Comparison of ENCODE assay signal across 26 cellular contexts in the genomic region with DNA sequence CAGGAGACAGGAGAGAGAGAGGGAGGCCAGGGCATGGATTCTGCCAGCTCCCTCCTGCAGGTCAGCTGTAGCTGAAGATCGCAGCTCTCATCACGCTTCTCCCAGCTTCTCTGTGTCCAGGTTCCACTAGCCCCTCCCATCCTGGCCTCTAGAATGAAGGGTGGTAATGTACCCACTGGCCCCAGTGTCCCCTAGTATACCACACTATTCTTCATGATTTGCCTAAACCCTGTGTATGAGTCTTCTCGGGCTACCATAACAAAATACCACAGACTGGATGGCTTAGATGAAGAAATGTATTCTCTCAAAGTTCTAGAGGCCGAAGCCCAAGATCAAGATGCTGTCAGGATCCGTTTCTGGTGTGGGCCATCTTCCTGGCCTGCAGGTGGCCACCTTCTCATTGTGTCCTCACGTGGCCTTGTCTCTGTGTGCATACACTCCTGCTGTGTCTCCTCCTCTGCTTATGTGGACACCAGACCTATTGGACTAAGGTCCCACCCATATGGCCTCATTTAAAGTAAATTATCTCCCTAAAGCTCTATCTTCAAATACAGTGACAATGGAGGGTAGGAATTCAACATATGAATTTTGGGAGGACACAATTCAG.
"Had no signal": no experiment of that assay in that cellular context is flagged by ENCODE, and none has a peak within 500 bp of the region (broad histone marks: within the 10 kb centered on the region; RNA-seq: fewer than 3 reads in every experiment).

No MANE protein-coding gene starts in this region.

- H3K9me3 ChIP-seq: ascending aorta, body of pancreas had no signal

- H3K36me3 ChIP-seq: ascending aorta had no signal

- H3K4me1 ChIP-seq: ascending aorta, body of pancreas had no signal

- H3K27me3 Mint-ChIP-seq: activated CD4-positive, alpha-beta T cell treated with anti-CD3 and anti-CD28 coated beads, Interleukin-2, amount 10 ng/mL, durations not matched to agents 7 days and 5 days; activated CD8-positive, alpha-beta T cell treated with anti-CD3 and anti-CD28 coated beads for 36 hours; activated naive CD8-positive, alpha-beta T cell treated with anti-CD3 and anti-CD28 coated beads, Interleukin-2, amount 50 U/mL, for 24 hours had no signal

- H3K27ac ChIP-seq: ascending aorta, body of pancreas, PC-9 had no signal

- DNase-seq: activated CD4-positive, alpha-beta T cell treated with anti-CD3 and anti-CD28 coated beads, Interleukin-2, amount 10 ng/mL, durations not matched to agents 7 days and 5 days; activated CD4-positive, CD25-positive, alpha-beta regulatory T cell treated with anti-CD3 and anti-CD28 coated beads, Interleukin-2, amount 50 U/mL, for 72 hours; activated CD8-positive, alpha-beta memory T cell treated with anti-CD3 and anti-CD28 coated beads, Interleukin-2, amount 50 U/mL, for 48 hours; activated CD8-positive, alpha-beta T cell treated with anti-CD3 and anti-CD28 coated beads for 36 hours; activated effector memory CD4-positive, alpha-beta T cell treated with anti-CD3 and anti-CD28 coated beads, Interleukin-2, amount 50 U/mL, for 16 hours; activated naive CD4-positive, alpha-beta T cell treated with Interleukin-2 at 50 U/mL for 16 hours; activated naive CD8-positive, alpha-beta T cell treated with anti-CD3 and anti-CD28 coated beads, Interleukin-2, amount 50 U/mL, for 24 hours; activated T-cell treated with anti-CD3 and anti-CD28 coated beads, Interleukin-2, amount 50 U/mL, for 1 hour; amniotic stem cell; body of pancreas; NCI-H1105 treated with DMSO at 0.1 percent for 48 hours; NCI-H1694; NCI-H2029; NCI-H2107; NCI-H2171 treated with DMSO at 0.1 percent for 48 hours; NCI-H345; NCI-H510A; NCI-H526 treated with DMSO at 0.1 percent for 48 hours; PC-9; SHP77 treated with DMSO at 0.1 percent for 48 hours; T-helper 17 cell; T-helper 9 cell had no signal

- H3K27me3 ChIP-seq: ascending aorta, body of pancreas had no signal

- ATAC-seq: activated CD8-positive, alpha-beta T cell treated with anti-CD3 and anti-CD28 coated beads for 36 hours; activated naive CD4-positive, alpha-beta T cell treated with anti-CD3 and anti-CD28 coated beads, Interleukin-2, amount 50 U/mL, for 72 hours; activated naive CD8-positive, alpha-beta T cell treated with anti-CD3 and anti-CD28 coated beads, Interleukin-2, amount 50 U/mL, for 24 hours; body of pancreas; T-helper 17 cell; WTC11 had no signal

- H3K4me3 Mint-ChIP-seq: activated CD4-positive, alpha-beta T cell treated with anti-CD3 and anti-CD28 coated beads, Interleukin-2, amount 10 ng/mL, durations not matched to agents 7 days and 5 days; activated CD8-positive, alpha-beta T cell treated with anti-CD3 and anti-CD28 coated beads for 36 hours; activated naive CD8-positive, alpha-beta T cell treated with anti-CD3 and anti-CD28 coated beads, Interleukin-2, amount 50 U/mL, for 24 hours; activated T-helper 1 cell treated with anti-CD3 and anti-CD28 coated beads, Interleukin-12 subunit alpha, Interleukin-12 subunit beta, Interleukin-2, Interleukin-4 antibody, amounts not matched to agents 30 ng/mL and 10 ng/mL and 1 ng/mL, durations not matched to agents 14 hours and 24 hours and 36 hours; T-helper 17 cell; WTC11 had no signal

- H3K9me3 Mint-ChIP-seq: activated CD8-positive, alpha-beta T cell treated with anti-CD3 and anti-CD28 coated beads for 36 hours; activated naive CD4-positive, alpha-beta T cell treated with anti-CD3 and anti-CD28 coated beads, Interleukin-2, amount 50 U/mL, for 72 hours; activated naive CD8-positive, alpha-beta T cell treated with anti-CD3 and anti-CD28 coated beads, Interleukin-2, amount 50 U/mL, for 24 hours had no signal

- H3K36me3 Mint-ChIP-seq: activated naive CD4-positive, alpha-beta T cell treated with anti-CD3 and anti-CD28 coated beads, Interleukin-2, amount 50 U/mL, for 72 hours had no signal

- H3K4me3 ChIP-seq: ascending aorta, body of pancreas, PC-9 had no signal

- H3K27ac Mint-ChIP-seq: activated CD4-positive, alpha-beta T cell treated with anti-CD3 and anti-CD28 coated beads, Interleukin-2, amount 10 ng/mL, durations not matched to agents 7 days and 5 days; activated CD8-positive, alpha-beta T cell treated with anti-CD3 and anti-CD28 coated beads for 36 hours; activated naive CD4-positive, alpha-beta T cell treated with anti-CD3 and anti-CD28 coated beads, Interleukin-2, amount 50 U/mL, for 72 hours; activated naive CD8-positive, alpha-beta T cell treated with anti-CD3 and anti-CD28 coated beads, Interleukin-2, amount 50 U/mL, for 24 hours; activated T-helper 1 cell treated with anti-CD3 and anti-CD28 coated beads, Interleukin-12 subunit alpha, Interleukin-12 subunit beta, Interleukin-2, Interleukin-4 antibody, amounts not matched to agents 30 ng/mL and 10 ng/mL and 1 ng/mL, durations not matched to agents 14 hours and 24 hours and 36 hours; T-helper 17 cell; WTC11 had no signal
